33 cellular contexts compared by ENCODE assay signal in genomic region chr16:33059206-33059605, GRCh38.
"Had no signal": no experiment of that assay in that cellular context is flagged by ENCODE, and none has a peak within 500 bp of the region (broad histone marks: within the 10 kb centered on the region; RNA-seq: fewer than 3 reads in every experiment).

No MANE protein-coding gene starts in this region.

- H3K9me3 Mint-ChIP-seq: activated B cell treated with CpG ODN at 0.5 μM for 24 hours; activated CD4-positive, alpha-beta memory T cell treated with anti-CD3 and anti-CD28 coated beads, Interleukin-2, amount 10 ng/mL, durations not matched to agents 7 days and 5 days; activated naive CD8-positive, alpha-beta T cell treated with anti-CD3 and anti-CD28 coated beads, Interleukin-2, amount 50 U/mL, for 24 hours; activated T-cell treated with anti-CD3 and anti-CD28 coated beads, Interleukin-2, amount 50 U/mL, for 24 hours; activated T-helper 2 cell treated with anti-CD3 and anti-CD28 coated beads, Interferon-gamma antibody, Interleukin-2, Interleukin-4, amounts not matched to agents 10 μg/mL and 5 μg/mL and 100 μg/mL, durations not matched to agents 14 hours and 24 hours and 36 hours; IgD-negative memory B cell had no signal

- H3K27me3 ChIP-seq: cardiac muscle cell, SJSA1 had no signal

- H3K4me1 Mint-ChIP-seq: activated B cell treated with CpG ODN at 0.5 μM for 24 hours; activated CD4-positive, alpha-beta memory T cell treated with anti-CD3 and anti-CD28 coated beads, Interleukin-2, amount 10 ng/mL, durations not matched to agents 7 days and 5 days; activated CD8-positive, alpha-beta memory T cell treated with anti-CD3 and anti-CD28 coated beads, Interleukin-2, amount 10 ng/mL, durations not matched to agents 7 days and 5 days; activated naive CD8-positive, alpha-beta T cell treated with anti-CD3 and anti-CD28 coated beads, Interleukin-2, amount 50 U/mL, for 24 hours; IgD-negative memory B cell had no signal

- DNase-seq: activated B cell treated with CpG ODN at 0.5 μM for 24 hours; activated CD4-positive, alpha-beta memory T cell treated with anti-CD3 and anti-CD28 coated beads, Interleukin-2, amount 10 ng/mL, durations not matched to agents 7 days and 5 days; activated CD4-positive, alpha-beta T cell treated with anti-CD3 and anti-CD28 coated beads for 4 hours; activated CD4-positive, CD25-positive, alpha-beta regulatory T cell treated with anti-CD3 and anti-CD28 coated beads, Interleukin-2, amount 50 U/mL, for 72 hours; activated CD8-positive, alpha-beta memory T cell treated with anti-CD3 and anti-CD28 coated beads for 24 hours; activated CD8-positive, alpha-beta memory T cell treated with anti-CD3 and anti-CD28 coated beads, Interleukin-2, amount 10 ng/mL, durations not matched to agents 7 days and 5 days; activated gamma-delta T cell; activated naive CD4-positive, alpha-beta T cell treated with Interleukin-2 at 50 U/mL for 16 hours; activated naive CD8-positive, alpha-beta T cell treated with anti-CD3 and anti-CD28 coated beads, Interleukin-2, amount 50 U/mL, for 24 hours; activated T-cell treated with anti-CD3 and anti-CD28 coated beads, Interleukin-2, amount 50 U/mL, for 24 hours; Karpas-422; KBM-7; NCI-H1048; NCI-H1105 treated with DMSO at 0.1 percent for 48 hours; NCI-H1436; NCI-H1694; NCI-H1930; NCI-H2081 treated with DMSO at 0.1 percent for 48 hours; NCI-H226; NCI-H446 treated with DMSO at 0.1 percent for 48 hours; NCI-H524; SHP77 treated with DMSO at 0.1 percent for 48 hours; SW 1271; T-helper 1 cell; T-helper 2 cell; T-helper 9 cell had no signal

- H3K27ac Mint-ChIP-seq: activated B cell treated with CpG ODN at 0.5 μM for 24 hours; activated CD4-positive, alpha-beta memory T cell treated with anti-CD3 and anti-CD28 coated beads, Interleukin-2, amount 10 ng/mL, durations not matched to agents 7 days and 5 days; activated CD8-positive, alpha-beta memory T cell treated with anti-CD3 and anti-CD28 coated beads, Interleukin-2, amount 10 ng/mL, durations not matched to agents 7 days and 5 days; activated naive CD8-positive, alpha-beta T cell; activated naive CD8-positive, alpha-beta T cell treated with anti-CD3 and anti-CD28 coated beads, Interleukin-2, amount 50 U/mL, for 24 hours; activated T-cell treated with anti-CD3 and anti-CD28 coated beads, Interleukin-2, amount 50 U/mL, for 24 hours; activated T-helper 2 cell treated with anti-CD3 and anti-CD28 coated beads, Interferon-gamma antibody, Interleukin-2, Interleukin-4, amounts not matched to agents 10 μg/mL and 5 μg/mL and 100 μg/mL, durations not matched to agents 14 hours and 24 hours and 36 hours; IgD-negative memory B cell had no signal

- H3K36me3 Mint-ChIP-seq: activated CD8-positive, alpha-beta memory T cell treated with anti-CD3 and anti-CD28 coated beads, Interleukin-2, amount 10 ng/mL, durations not matched to agents 7 days and 5 days; activated naive CD8-positive, alpha-beta T cell; IgD-negative memory B cell had no signal

- H3K9me3 ChIP-seq: SJSA1 had no signal

- H3K4me3 ChIP-seq: cardiac muscle cell, SJSA1 had no signal

- H3K36me3 ChIP-seq: cardiac muscle cell, SJSA1 had no signal

- H3K27ac ChIP-seq: cardiac muscle cell, SJSA1, VCaP had no signal

- H3K27me3 Mint-ChIP-seq: activated B cell treated with CpG ODN at 0.5 μM for 24 hours; activated CD4-positive, alpha-beta memory T cell treated with anti-CD3 and anti-CD28 coated beads, Interleukin-2, amount 10 ng/mL, durations not matched to agents 7 days and 5 days; activated CD8-positive, alpha-beta memory T cell treated with anti-CD3 and anti-CD28 coated beads, Interleukin-2, amount 10 ng/mL, durations not matched to agents 7 days and 5 days; activated naive CD8-positive, alpha-beta T cell treated with anti-CD3 and anti-CD28 coated beads, Interleukin-2, amount 50 U/mL, for 24 hours; activated T-cell treated with anti-CD3 and anti-CD28 coated beads, Interleukin-2, amount 50 U/mL, for 24 hours; IgD-negative memory B cell had no signal

- ATAC-seq: activated CD8-positive, alpha-beta memory T cell treated with anti-CD3 and anti-CD28 coated beads, Interleukin-2, amount 10 ng/mL, durations not matched to agents 7 days and 5 days; activated naive CD8-positive, alpha-beta T cell treated with anti-CD3 and anti-CD28 coated beads, Interleukin-2, amount 50 U/mL, for 24 hours; Panc1 had no signal

- H3K4me1 ChIP-seq: SJSA1 had no signal

- H3K4me3 Mint-ChIP-seq: activated B cell treated with CpG ODN at 0.5 μM for 24 hours; activated CD4-positive, alpha-beta memory T cell treated with anti-CD3 and anti-CD28 coated beads, Interleukin-2, amount 10 ng/mL, durations not matched to agents 7 days and 5 days; activated CD8-positive, alpha-beta memory T cell treated with anti-CD3 and anti-CD28 coated beads, Interleukin-2, amount 10 ng/mL, durations not matched to agents 7 days and 5 days; activated naive CD8-positive, alpha-beta T cell; activated naive CD8-positive, alpha-beta T cell treated with anti-CD3 and anti-CD28 coated beads, Interleukin-2, amount 50 U/mL, for 24 hours; activated T-cell treated with anti-CD3 and anti-CD28 coated beads, Interleukin-2, amount 50 U/mL, for 24 hours; IgD-negative memory B cell had no signal
